ENCODE assay signal across 1 cellular context in genomic region chr12:96266238-96266637, GRCh38.
TF ChIP-seq lines count a peak whose summit lies in the region.

No MANE protein-coding gene starts in this region.

TF ChIP-seq in GM12878, 131 proteins besides CTCF, POLR2A, EP300 and RAD21 (continued from another document):
- TF ChIP-seq NKRF (conservative IDR thresholded peaks at IDR 0.05) (no peak), YBX1 (IDR thresholded peaks at IDR 0.05) (no peak), KAT2A (conservative IDR thresholded peaks at IDR 0.05; ENCODE audit: control insufficient read depth, low read depth, low read length) (no peak), ZBTB33 (IDR thresholded peaks at IDR 0.05) (no peak), KDM1A (IDR thresholded peaks at IDR 0.05; ENCODE audit: borderline replicate concordance) (no peak), TCF7 (IDR thresholded peaks at IDR 0.05; ENCODE audit: borderline replicate concordance) (no peak)
